In the genomic region with DNA sequence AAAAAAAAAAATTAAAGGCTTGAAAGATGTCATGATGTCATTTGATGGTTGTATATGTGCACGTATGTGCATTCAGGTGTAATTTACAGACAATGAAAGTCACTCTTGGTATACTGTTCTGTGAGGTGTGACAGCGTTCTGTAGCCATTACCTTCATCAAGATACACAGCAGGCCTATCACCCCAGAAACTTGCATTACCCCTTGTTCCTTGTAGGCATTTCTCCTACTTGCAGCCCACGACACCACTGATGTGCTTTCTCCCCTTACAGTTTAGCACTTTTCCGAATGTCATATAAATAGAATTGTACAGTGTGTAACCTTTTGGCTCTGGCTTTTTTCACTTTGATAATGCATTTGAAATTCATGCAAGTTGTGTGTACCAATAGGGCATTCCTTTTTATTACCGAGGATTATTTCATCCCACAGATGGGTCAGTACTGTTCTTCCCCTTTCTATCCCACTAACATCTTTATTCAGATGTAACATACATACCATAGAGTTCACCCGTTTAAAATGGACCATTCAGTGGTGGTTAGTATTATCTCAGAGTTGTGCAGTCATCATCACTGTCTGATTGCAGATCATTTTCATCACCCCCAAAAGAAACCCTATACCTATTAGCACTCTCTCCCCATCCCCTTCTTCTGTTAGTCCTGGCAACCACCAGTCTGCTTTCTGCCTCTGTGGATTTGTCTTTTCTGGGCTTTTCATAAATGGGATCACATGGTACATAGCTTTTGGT, we compare ENCODE assay signal across 11 cellular contexts.
"Had no signal": no experiment of that assay in that cellular context is flagged by ENCODE, and none has a peak within 500 bp of the region (broad histone marks: within the 10 kb centered on the region; RNA-seq: fewer than 3 reads in every experiment).

No MANE protein-coding gene starts in this region.

- H3K27me3 Mint-ChIP-seq: activated CD4-positive, alpha-beta T cell treated with anti-CD3 and anti-CD28 coated beads for 36 hours; stimulated activated naive CD8-positive, alpha-beta T cell treated with anti-CD3 and anti-CD28 coated beads, Interleukin-15, Interleukin-2, amounts not matched to agents 100 ng/mL and 50 ng/mL, for 24 hours had no signal

- ATAC-seq: activated CD4-positive, alpha-beta T cell treated with anti-CD3 and anti-CD28 coated beads for 36 hours; gastrocnemius medialis; left ventricle myocardium superior; pancreas had no signal

- H3K9me3 Mint-ChIP-seq: stimulated activated naive CD8-positive, alpha-beta T cell treated with anti-CD3 and anti-CD28 coated beads, Interleukin-15, Interleukin-2, amounts not matched to agents 100 ng/mL and 50 ng/mL, for 24 hours had no signal

- H3K9me3 ChIP-seq: gastrocnemius medialis, pancreas, testis had no signal

- H3K27me3 ChIP-seq: pancreas, testis had no signal

- H3K36me3 ChIP-seq: gastrocnemius medialis, pancreas had no signal

- H3K27ac ChIP-seq: gastrocnemius medialis, pancreas, testis had no signal

- DNase-seq: activated CD4-positive, alpha-beta T cell treated with anti-CD3 and anti-CD28 coated beads for 36 hours; activated naive CD4-positive, alpha-beta T cell treated with anti-CD3 and anti-CD28 coated beads, Interleukin-2, amount 50 U/mL, for 16 hours; gastrocnemius medialis; left ventricle myocardium superior; mesendoderm; stimulated activated CD4-positive, alpha-beta T cell treated with anti-CD3 and anti-CD28 coated beads, Interleukin-2, amount 100 ng/mL, for 48 hours; SW 1271; T-helper 9 cell; testis had no signal

- H3K27ac Mint-ChIP-seq: activated CD4-positive, alpha-beta T cell treated with anti-CD3 and anti-CD28 coated beads for 36 hours; stimulated activated naive CD8-positive, alpha-beta T cell treated with anti-CD3 and anti-CD28 coated beads, Interleukin-15, Interleukin-2, amounts not matched to agents 100 ng/mL and 50 ng/mL, for 24 hours had no signal

- H3K4me3 ChIP-seq: gastrocnemius medialis, pancreas, testis had no signal

- H3K4me3 Mint-ChIP-seq: activated CD4-positive, alpha-beta T cell treated with anti-CD3 and anti-CD28 coated beads for 36 hours; stimulated activated naive CD8-positive, alpha-beta T cell treated with anti-CD3 and anti-CD28 coated beads, Interleukin-15, Interleukin-2, amounts not matched to agents 100 ng/mL and 50 ng/mL, for 24 hours had no signal
